In the genomic region with DNA sequence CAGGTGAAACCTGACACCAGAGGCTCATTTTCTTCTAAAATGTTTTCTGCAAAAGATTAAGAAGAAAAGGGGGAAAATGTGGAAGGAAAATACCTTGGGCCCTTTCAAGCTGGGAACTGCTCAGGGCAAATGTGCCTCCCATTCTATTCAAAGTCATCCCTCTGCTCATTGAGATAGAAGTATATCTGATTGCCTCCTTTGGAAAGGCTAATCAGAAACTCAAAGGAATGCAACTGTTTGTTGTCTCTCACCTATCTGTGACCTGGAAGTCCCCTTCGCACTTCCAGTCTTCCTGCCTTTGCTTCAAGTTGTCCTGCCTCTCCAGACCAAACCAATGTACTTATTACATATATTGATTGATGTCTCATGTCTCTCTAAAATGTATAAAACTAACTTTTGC, we compare ENCODE assay signal across 5 cellular contexts.
DNase-seq lines count a peak whose midpoint lies in the region; ATAC-seq and TF ChIP-seq lines count a peak whose summit lies in the region.
"Not testable (repeated sequence)": the region's sequence is repeated elsewhere in the genome, so short reads cannot be mapped to it uniquely, and the experiment has no call there.

No MANE protein-coding gene starts in this region.

- not testable (repeated sequence) for H3K4me3 ChIP-seq in GM23338
- H3K4me3 ChIP-seq in HUES6 (ENCODE audit: low read depth, low read length) (peak overlapping the region; percentile 17; the same call in 1 of the 2 replicates), iPS-20b (ENCODE audit: low read length) (0 out of 2 replicates have a peak overlapping the region, but pooled peaks have one; percentile 21)

- CTCF ChIA-PET in WTC11 (lab: Charles Lee): not testable (repeated sequence)

- H3K9me3 Mint-ChIP-seq in GM23338 (peaks cover 10% of the 10 kb centered on the region; the same call in 2 of the 3 replicates), WTC11 (peaks cover 11% of the 10 kb centered on the region)
- not testable (repeated sequence) for H3K9me3 Mint-ChIP-seq in progenitor cell of endocrine pancreas (ENCODE audit: low read depth)

- not testable (repeated sequence) for H3K9me3 ChIP-seq in HUES6 (ENCODE audit: control insufficient read depth, insufficient read depth, low read depth, low read length); iPS-20b (ENCODE audit: insufficient read depth, low read depth, low read length)

- H3K36me3 ChIP-seq in GM23338 (ENCODE audit: insufficient read depth); HUES6 (ENCODE audit: control insufficient read depth, insufficient read depth, low read length); iPS-20b (ENCODE audit: insufficient read depth, low read depth, low read length): not testable (repeated sequence)

- H3K4me2 ChIP-seq in GM23338: peak overlapping the region; percentile 35

- TF ChIP-seq CTCF in GM23338 (conservative IDR thresholded peaks at IDR 0.05; ENCODE audit: low read depth in 2 of 2); WTC11 (IDR thresholded peaks at IDR 0.05); progenitor cell of endocrine pancreas (IDR thresholded peaks at IDR 0.05; ENCODE audit: unreplicated experiment): not testable (repeated sequence)

- not testable (repeated sequence) for H3K9me2 ChIP-seq in GM23338 (ENCODE audit: insufficient read depth)

- H3K4me1 Mint-ChIP-seq in GM23338 (peaks cover 21% of the 10 kb centered on the region), WTC11 (peaks cover 31% of the 10 kb centered on the region), progenitor cell of endocrine pancreas (ENCODE audit: low read depth) (peaks cover 35% of the 10 kb centered on the region)

- not testable (repeated sequence) for H3F3A ChIP-seq in GM23338 (replicated peaks; ENCODE audit: low read depth)

- not testable (repeated sequence) for H3K27ac Mint-ChIP-seq in GM23338, WTC11
- H3K27ac Mint-ChIP-seq in progenitor cell of endocrine pancreas: peak overlapping the region; percentile 10

- DNase-seq in GM23338 (ENCODE audit: low spot score): peak; percentile 19
- DNase-seq in WTC11 (ENCODE audit: low spot score); progenitor cell of endocrine pancreas (ENCODE audit: low spot score, unreplicated experiment): not testable (repeated sequence)

- not testable (repeated sequence) for H3K27ac ChIP-seq in GM23338 (ENCODE audit: low read depth); iPS-20b (ENCODE audit: low read length)
- peak overlapping the region; percentile 68; the same call in 1 of the 2 replicates for H3K27ac ChIP-seq in HUES6 (ENCODE audit: low read depth, low read length)

- H3K27me3 Mint-ChIP-seq in GM23338 (ENCODE audit: insufficient read depth, low read depth, poor library complexity); WTC11 (ENCODE audit: low read depth); progenitor cell of endocrine pancreas: not testable (repeated sequence)

- H3K4me3 Mint-ChIP-seq in GM23338; WTC11; progenitor cell of endocrine pancreas (ENCODE audit: low read depth): not testable (repeated sequence)

- not testable (repeated sequence) for H3K27me3 ChIP-seq in GM23338 (ENCODE audit: insufficient read depth); HUES6 (ENCODE audit: control insufficient read depth, insufficient read depth, low read length); iPS-20b (ENCODE audit: insufficient read depth, low read length)

- not testable (repeated sequence) for H4K20me1 ChIP-seq in GM23338 (replicated peaks; ENCODE audit: insufficient read depth)

- not testable (repeated sequence) for H3K36me3 Mint-ChIP-seq in GM23338 (ENCODE audit: low read depth)
- H3K36me3 Mint-ChIP-seq in WTC11 (peaks cover 12% of the 10 kb centered on the region), progenitor cell of endocrine pancreas (ENCODE audit: insufficient read depth) (peaks cover 11% of the 10 kb centered on the region)

- H3K4me1 ChIP-seq in GM23338 (ENCODE audit: insufficient read depth) (peaks cover 27% of the 10 kb centered on the region), HUES6 (ENCODE audit: control insufficient read depth, insufficient read depth, low read length) (peaks cover 37% of the 10 kb centered on the region), iPS-20b (ENCODE audit: insufficient read depth, low read length) (peaks cover 17% of the 10 kb centered on the region; the same call in 1 of the 2 replicates)

- POLR2A ChIA-PET in WTC11 (lab: Charles Lee): not testable (repeated sequence)

- H3K9ac ChIP-seq in HUES6 (ENCODE audit: low read length): peak overlapping the region; percentile 38
- not testable (repeated sequence) for H3K9ac ChIP-seq in iPS-20b (ENCODE audit: low read depth, low read length)

- H2AFZ ChIP-seq in GM23338: not testable (repeated sequence)

- not testable (repeated sequence) for H3K79me2 ChIP-seq in GM23338 (replicated peaks; ENCODE audit: insufficient read depth)

- ATAC-seq in GM23338 (peak; percentile 28; the same call in 1 of the 3 replicates), WTC11 (peak; percentile 59)
